In the genomic region with DNA sequence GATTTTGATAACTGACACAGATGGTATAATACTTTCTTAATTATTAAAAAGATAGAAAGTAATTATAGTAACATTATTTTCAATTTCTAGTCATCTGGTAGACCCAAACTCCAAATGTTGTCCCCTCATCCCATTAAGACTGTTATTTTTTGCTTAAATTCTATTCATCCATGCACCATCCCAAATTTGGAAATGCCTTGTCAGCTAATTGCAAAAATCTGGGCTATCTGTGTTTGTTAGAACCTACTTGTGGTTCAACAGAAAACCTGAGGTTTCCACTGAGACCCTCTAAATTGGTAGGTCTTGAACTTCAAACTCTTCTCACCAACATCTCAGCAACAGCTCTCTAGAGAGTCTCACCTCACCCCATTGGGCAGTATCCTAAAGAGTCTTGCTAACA, we compare ENCODE assay signal across 25 cellular contexts.
A peak's percentile ranks its signal among the peaks of the same experiment; 100 is the strongest.
DNase-seq lines count a peak whose midpoint lies in the region; ATAC-seq, FAIRE-seq and TF ChIP-seq lines count a peak whose summit lies in the region.
"Had no signal": no experiment of that assay in that cellular context is flagged by ENCODE, and none has a peak within 500 bp of the region (broad histone marks: within the 10 kb centered on the region; RNA-seq: fewer than 3 reads in every experiment).

No MANE protein-coding gene starts in this region.

- no peaks in the 10 kb centered on the region for H3K79me2 ChIP-seq in HepG2 (ENCODE audit: insufficient read depth, low read length)
- H3K79me2 ChIP-seq in K562 (ENCODE audit: control insufficient read depth, insufficient read depth, low read length), result no peaks in the 10 kb centered on the region

- no peak overlapping the region for H3K4me2 ChIP-seq in HepG2 (ENCODE audit: low read depth, low read length)
- H3K4me2 ChIP-seq in K562 (ENCODE audit: insufficient read depth, low read length), result no peak overlapping the region
- H3K4me2 ChIP-seq: BLaER1 had no signal

- H4K20me1 ChIP-seq in HepG2 (ENCODE audit: insufficient read depth, low read length), result no peaks in the 10 kb centered on the region
- no peaks in the 10 kb centered on the region for H4K20me1 ChIP-seq in K562 (replicated peaks; ENCODE audit: control insufficient read depth, insufficient read depth, low read length)
- H4K20me1 ChIP-seq: BLaER1 had no signal

- TF ChIP-seq RAD21 in HepG2 (CRISPR knock-in tag; IDR thresholded peaks at IDR 0.05) (no peak), K562 (CRISPR knock-in tag; conservative IDR thresholded peaks at IDR 0.05 in 1 of 2, IDR thresholded peaks at IDR 0.05 in 1 of 2) (no peak)

- DNase-seq in HepG2 (ENCODE audit: low spot score), result no peak
- no peak for DNase-seq in right lobe of liver
- no peak for DNase-seq in K562 (ENCODE audit: extremely low read depth in 1 of 4, low spot score in 3 of 4)
- DNase-seq in NCI-H82 (lab: John Stamatoyannopoulos, UW), result no peak
- no peak for DNase-seq in amniotic stem cell (lab: John Stamatoyannopoulos, UW)
- DNase-seq: ACHN; BE2C; C1 segment of cervical spinal cord; CD4-positive, alpha-beta memory T cell; CD4-positive, CD25-positive, alpha-beta regulatory T cell; CD8-positive, alpha-beta memory T cell; COR-L47; DMS 273 treated with DMSO at 0.1 percent for 48 hours; DMS153; DMS53; DMS79; DND-41; EL; GDM1 had no signal

- H3K27me3 ChIP-seq in HepG2 (ENCODE audit: control insufficient read depth in 1 of 2, insufficient read depth in 2 of 2, low read length in 2 of 2), result no peaks in the 10 kb centered on the region
- H3K27me3 ChIP-seq in right lobe of liver, result no peaks in the 10 kb centered on the region
- no peaks in the 10 kb centered on the region for H3K27me3 ChIP-seq in K562 (ENCODE audit: control insufficient read depth in 2 of 2, insufficient read depth in 2 of 2, low read length in 2 of 2)
- H3K27me3 ChIP-seq: BE2C, BLaER1 had no signal

- in situ Hi-C loops in HepG2 (cut with HindIII; ENCODE audit: extremely low pct_ligation_motif_present, low pct_unique_long_range_greater_than_20kb) (no loop called here), K562 (cut with MboI) (no loop called here)

- CTCF ChIA-PET in HepG2 (lab: Yijun Ruan, JAX; ENCODE audit: low intra/inter-chr PET ratio, low total read pairs), result no interaction called here
- CTCF ChIA-PET in K562 (lab: Yijun Ruan, JAX; ENCODE audit: low intra/inter-chr PET ratio), result no interaction called here

- H3K4me1 ChIP-seq in HepG2 (ENCODE audit: insufficient read depth, low read length) (no peaks in the 10 kb centered on the region), right lobe of liver (no peaks in the 10 kb centered on the region), K562 (replicated peaks in 1 of 2; ENCODE audit: control insufficient read depth in 2 of 2, insufficient read depth in 2 of 2, low read length in 2 of 2) (no peaks in the 10 kb centered on the region)
- H3K4me1 ChIP-seq: BE2C, BLaER1 had no signal

- BruUV-seq in HepG2 (replicated peaks; lab: Mats Ljungman, UMichigan) (no TSS peak), K562 (replicated peaks; lab: Mats Ljungman, UMichigan) (no TSS peak)

- H3K9me1 ChIP-seq in K562 (ENCODE audit: control insufficient read depth, insufficient read depth, low read length), result no peaks in the 10 kb centered on the region

- intact Hi-C loops in HepG2 (cut with micrococcal nuclease; ENCODE audit: unreplicated experiment) (no loop called here), right lobe of liver (cut with DNase I) (no loop called here), K562 (cut with micrococcal nuclease) (no loop called here)

- ATAC-seq in HepG2 (no peak), right lobe of liver (no peak), K562 (no peak)
- ATAC-seq: GM12878 had no signal

- H3K27ac ChIP-seq in HepG2 (ENCODE audit: extremely low read length, insufficient read depth, low read length), result no peak overlapping the region
- H3K27ac ChIP-seq in right lobe of liver, result no peak overlapping the region
- no peak overlapping the region for H3K27ac ChIP-seq in K562 (ENCODE audit: extremely low read depth, low read depth, low read length)
- H3K27ac ChIP-seq: 22Rv1, BLaER1 had no signal

- H3K9me3 ChIP-seq in HepG2 (ENCODE audit: low read length) (no peaks in the 10 kb centered on the region; the same call in 1 of the 2 replicates), right lobe of liver (no peaks in the 10 kb centered on the region), K562 (replicated peaks; ENCODE audit: control insufficient read depth, insufficient read depth, low read depth, low read length) (no peaks in the 10 kb centered on the region; the same call in 1 of the 2 replicates)
- H3K9me3 ChIP-seq: BE2C, BLaER1 had no signal

- H2AFZ ChIP-seq in HepG2 (ENCODE audit: low read length) (no peak overlapping the region), K562 (ENCODE audit: low read depth, low read length) (no peak overlapping the region)

- TF ChIP-seq CTCF in HepG2 (CRISPR knock-in tag; IDR thresholded peaks at IDR 0.05) (no peak), right lobe of liver (IDR thresholded peaks at IDR 0.05) (no peak), K562 (IDR thresholded peaks at IDR 0.05 in 2 of 3, conservative IDR thresholded peaks at IDR 0.05 in 1 of 3; ENCODE audit: insufficient read depth in 2 of 3, low read depth in 1 of 3, low read length in 3 of 3) (no peak)

- H3K9ac ChIP-seq in HepG2 (ENCODE audit: insufficient read depth, low read depth, low read length), result no peak overlapping the region
- no peak overlapping the region for H3K9ac ChIP-seq in K562 (ENCODE audit: insufficient read depth in 1 of 2, low read depth in 2 of 2, low read length in 2 of 2)
- H3K9ac ChIP-seq: BLaER1 had no signal

- no peak for TF ChIP-seq EP300 in HepG2 (IDR thresholded peaks at IDR 0.05; ENCODE audit: low read depth in 2 of 2, low read length in 2 of 2)
- TF ChIP-seq EP300 in HepG2 (CRISPR knock-in tag; IDR thresholded peaks at IDR 0.05; ENCODE audit: borderline replicate concordance), result no peak
- TF ChIP-seq EP300 in K562 (IDR thresholded peaks at IDR 0.05; ENCODE audit: low read length), result no peak

- no peak overlapping the region for H3K4me3 ChIP-seq in HepG2 (replicated peaks in 1 of 3; ENCODE audit: insufficient read depth in 1 of 3, low read depth in 2 of 3, low read length in 3 of 3)
- no peak overlapping the region for H3K4me3 ChIP-seq in right lobe of liver
- H3K4me3 ChIP-seq in K562, result no peak overlapping the region
- H3K4me3 ChIP-seq: BLaER1, GM12878 had no signal

- TF ChIP-seq POLR2A in HepG2 (IDR thresholded peaks at IDR 0.05; ENCODE audit: insufficient read depth in 1 of 2, low read depth in 2 of 2, low read length in 2 of 2), result no peak
- TF ChIP-seq POLR2A in right lobe of liver (IDR thresholded peaks at IDR 0.05), result no peak
- no peak for TF ChIP-seq POLR2A in K562 (conservative IDR thresholded peaks at IDR 0.05)

- FAIRE-seq in HepG2 (lab: Jason Lieb, UNC), result no peak
- FAIRE-seq in K562 (lab: Jason Lieb, UNC), result no peak
- FAIRE-seq: GM12878, GM12892, GM18507, GM19239 had no signal

- POLR2A ChIA-PET in HepG2 (lab: Yijun Ruan, JAX), result no interaction called here
- POLR2A ChIA-PET in K562 (lab: Yijun Ruan, JAX), result no interaction called here

- H3K36me3 ChIP-seq in HepG2 (replicated peaks in 1 of 2; ENCODE audit: control insufficient read depth in 1 of 2, insufficient read depth in 2 of 2, low read length in 2 of 2) (no peaks in the 10 kb centered on the region), right lobe of liver (no peaks in the 10 kb centered on the region), K562 (ENCODE audit: control insufficient read depth, insufficient read depth, low read length) (no peaks in the 10 kb centered on the region)
- H3K36me3 ChIP-seq: BE2C, BLaER1 had no signal

TF ChIP-seq in HepG2, 621 proteins besides CTCF, POLR2A, EP300 and RAD21:
- TF ChIP-seq EZH2 (conservative IDR thresholded peaks at IDR 0.05; ENCODE audit: low read depth, low read length), result no peak
- peak; percentile 73 for TF ChIP-seq MAFF (IDR thresholded peaks at IDR 0.05; ENCODE audit: low read depth, low read length)
- TF ChIP-seq KDM3A (CRISPR knock-in tag; IDR thresholded peaks at IDR 0.05; ENCODE audit: low read depth), result no peak
- TF ChIP-seq MAFK (conservative IDR thresholded peaks at IDR 0.05 in 1 of 2, IDR thresholded peaks at IDR 0.05 in 1 of 2; ENCODE audit: low read length in 2 of 2), result peak; percentile 46 to 84; a peak in 3 of 4 replicates
- no peak for TF ChIP-seq KLF16 (CRISPR knock-in tag; IDR thresholded peaks at IDR 0.05)

TF ChIP-seq in K562, 482 proteins besides CTCF, POLR2A, EP300 and RAD21:
- 0 out of 2 replicates have a peak, but pooled peaks have one; percentile 8 for TF ChIP-seq MAFK (IDR thresholded peaks at IDR 0.05; ENCODE audit: low read length)
- TF ChIP-seq GATAD2B (IDR thresholded peaks at IDR 0.05; ENCODE audit: borderline replicate concordance), result no peak

Comparison
In these comparisons a context has a peak if more than half of its experiments do, and no peak if none do; other contexts are left out.
1. Of the 241 proteins assayed by ChIP-seq in both HepG2 and K562: peak only in HepG2: MAFF; only in K562: none; in both: MAFK; in neither: 239.